2 cellular contexts compared by ENCODE assay signal in genomic region chr2:190407662-190408537, GRCh38.
TF ChIP-seq lines count a peak whose summit lies in the region.

MFSD6 (plus strand) TSS chr2:190408355; CDS start chr2:190436030, 27,675 bp downstream.

TF ChIP-seq in IMR-90, 13 proteins besides CTCF, POLR2A, EP300 and RAD21:
- TF ChIP-seq RFX5 (IDR thresholded peaks at IDR 0.05; ENCODE audit: low read depth, low read length) (no peak), USF2 (IDR thresholded peaks at IDR 0.05; ENCODE audit: low read depth, low read length) (no peak), MXI1 (IDR thresholded peaks at IDR 0.05; ENCODE audit: borderline replicate concordance, low read depth, low read length) (no peak), RCOR1 (IDR thresholded peaks at IDR 0.05; ENCODE audit: insufficient replicate concordance, low read length) (no peak), SMC3 (IDR thresholded peaks at IDR 0.05; ENCODE audit: low read depth, low read length) (no peak), MAZ (IDR thresholded peaks at IDR 0.05; ENCODE audit: borderline replicate concordance, low read depth, low read length) (0 out of 2 replicates have a peak, but pooled peaks have one; percentile 5), NFE2L2 (IDR thresholded peaks at IDR 0.05; ENCODE audit: low read depth, low read length) (no peak), MAFK (IDR thresholded peaks at IDR 0.05; ENCODE audit: low read depth, low read length) (no peak)
- TF ChIP-seq, protein P1, sequence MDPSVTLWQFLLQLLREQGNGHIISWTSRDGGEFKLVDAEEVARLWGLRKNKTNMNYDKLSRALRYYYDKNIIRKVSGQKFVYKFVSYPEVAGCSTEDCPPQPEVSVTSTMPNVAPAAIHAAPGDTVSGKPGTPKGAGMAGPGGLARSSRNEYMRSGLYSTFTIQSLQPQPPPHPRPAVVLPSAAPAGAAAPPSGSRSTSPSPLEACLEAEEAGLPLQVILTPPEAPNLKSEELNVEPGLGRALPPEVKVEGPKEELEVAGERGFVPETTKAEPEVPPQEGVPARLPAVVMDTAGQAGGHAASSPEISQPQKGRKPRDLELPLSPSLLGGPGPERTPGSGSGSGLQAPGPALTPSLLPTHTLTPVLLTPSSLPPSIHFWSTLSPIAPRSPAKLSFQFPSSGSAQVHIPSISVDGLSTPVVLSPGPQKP (IDR thresholded peaks at IDR 0.05; ENCODE audit: borderline replicate concordance, low read depth, low read length) = no peak

TF ChIP-seq in GM12878, 131 proteins besides CTCF, POLR2A, EP300 and RAD21:
- peak; percentile 71; the same call in 1 of the 2 replicates for TF ChIP-seq DPF2 (IDR thresholded peaks at IDR 0.05)
- TF ChIP-seq GATAD2B (conservative IDR thresholded peaks at IDR 0.05; ENCODE audit: low read depth) = peak; percentile 86
- TF ChIP-seq, protein P2, sequence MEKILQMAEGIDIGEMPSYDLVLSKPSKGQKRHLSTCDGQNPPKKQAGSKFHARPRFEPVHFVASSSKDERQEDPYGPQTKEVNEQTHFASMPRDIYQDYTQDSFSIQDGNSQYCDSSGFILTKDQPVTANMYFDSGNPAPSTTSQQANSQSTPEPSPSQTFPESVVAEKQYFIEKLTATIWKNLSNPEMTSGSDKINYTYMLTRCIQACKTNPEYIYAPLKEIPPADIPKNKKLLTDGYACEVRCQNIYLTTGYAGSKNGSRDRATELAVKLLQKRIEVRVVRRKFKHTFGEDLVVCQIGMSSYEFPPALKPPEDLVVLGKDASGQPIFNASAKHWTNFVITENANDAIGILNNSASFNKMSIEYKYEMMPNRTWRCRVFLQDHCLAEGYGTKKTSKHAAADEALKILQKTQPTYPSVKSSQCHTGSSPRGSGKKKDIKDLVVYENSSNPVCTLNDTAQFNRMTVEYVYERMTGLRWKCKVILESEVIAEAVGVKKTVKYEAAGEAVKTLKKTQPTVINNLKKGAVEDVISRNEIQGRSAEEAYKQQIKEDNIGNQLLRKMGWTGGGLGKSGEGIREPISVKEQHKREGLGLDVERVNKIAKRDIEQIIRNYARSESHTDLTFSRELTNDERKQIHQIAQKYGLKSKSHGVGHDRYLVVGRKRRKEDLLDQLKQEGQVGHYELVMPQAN (conservative IDR thresholded peaks at IDR 0.05) = peak; percentile 47; the same call in 1 of the 2 replicates
- TF ChIP-seq NR2C1 (IDR thresholded peaks at IDR 0.05) = no peak
- peak; percentile 21; the same call in 1 of the 2 replicates for TF ChIP-seq YY1 (IDR thresholded peaks at IDR 0.05; ENCODE audit: low read depth, low read length)
- no peak for TF ChIP-seq NFYA (IDR thresholded peaks at IDR 0.05; ENCODE audit: borderline replicate concordance, low read depth, low read length)
- 0 out of 4 replicates have a peak, but pooled peaks of 1 of the 2 experiments have one; percentile 17 for TF ChIP-seq BHLHE40 (IDR thresholded peaks at IDR 0.05; ENCODE audit: borderline replicate concordance in 1 of 2, low read depth in 2 of 2, low read length in 1 of 2)
- 0 out of 2 replicates have a peak, but pooled peaks have one; percentile 43 for TF ChIP-seq ZSCAN29 (IDR thresholded peaks at IDR 0.05)
- 0 out of 2 replicates have a peak, but pooled peaks have one; percentile 38 for TF ChIP-seq POLR2AphosphoS2 (IDR thresholded peaks at IDR 0.05; ENCODE audit: low read depth, low read length)
- TF ChIP-seq, protein P3, sequence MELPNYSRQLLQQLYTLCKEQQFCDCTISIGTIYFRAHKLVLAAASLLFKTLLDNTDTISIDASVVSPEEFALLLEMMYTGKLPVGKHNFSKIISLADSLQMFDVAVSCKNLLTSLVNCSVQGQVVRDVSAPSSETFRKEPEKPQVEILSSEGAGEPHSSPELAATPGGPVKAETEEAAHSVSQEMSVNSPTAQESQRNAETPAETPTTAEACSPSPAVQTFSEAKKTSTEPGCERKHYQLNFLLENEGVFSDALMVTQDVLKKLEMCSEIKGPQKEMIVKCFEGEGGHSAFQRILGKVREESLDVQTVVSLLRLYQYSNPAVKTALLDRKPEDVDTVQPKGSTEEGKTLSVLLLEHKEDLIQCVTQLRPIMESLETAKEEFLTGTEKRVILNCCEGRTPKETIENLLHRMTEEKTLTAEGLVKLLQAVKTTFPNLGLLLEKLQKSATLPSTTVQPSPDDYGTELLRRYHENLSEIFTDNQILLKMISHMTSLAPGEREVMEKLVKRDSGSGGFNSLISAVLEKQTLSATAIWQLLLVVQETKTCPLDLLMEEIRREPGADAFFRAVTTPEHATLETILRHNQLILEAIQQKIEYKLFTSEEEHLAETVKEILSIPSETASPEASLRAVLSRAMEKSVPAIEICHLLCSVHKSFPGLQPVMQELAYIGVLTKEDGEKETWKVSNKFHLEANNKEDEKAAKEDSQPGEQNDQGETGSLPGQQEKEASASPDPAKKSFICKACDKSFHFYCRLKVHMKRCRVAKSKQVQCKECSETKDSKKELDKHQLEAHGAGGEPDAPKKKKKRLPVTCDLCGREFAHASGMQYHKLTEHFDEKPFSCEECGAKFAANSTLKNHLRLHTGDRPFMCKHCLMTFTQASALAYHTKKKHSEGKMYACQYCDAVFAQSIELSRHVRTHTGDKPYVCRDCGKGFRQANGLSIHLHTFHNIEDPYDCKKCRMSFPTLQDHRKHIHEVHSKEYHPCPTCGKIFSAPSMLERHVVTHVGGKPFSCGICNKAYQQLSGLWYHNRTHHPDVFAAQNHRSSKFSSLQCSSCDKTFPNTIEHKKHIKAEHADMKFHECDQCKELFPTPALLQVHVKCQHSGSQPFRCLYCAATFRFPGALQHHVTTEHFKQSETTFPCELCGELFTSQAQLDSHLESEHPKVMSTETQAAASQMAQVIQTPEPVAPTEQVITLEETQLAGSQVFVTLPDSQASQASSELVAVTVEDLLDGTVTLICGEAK (IDR thresholded peaks at IDR 0.05; ENCODE audit: borderline replicate concordance) = peak; percentile 41; the same call in 1 of the 2 replicates
- TF ChIP-seq SMC3 (IDR thresholded peaks at IDR 0.05; ENCODE audit: borderline replicate concordance, low read length) = 0 out of 2 replicates have a peak, but pooled peaks have one; percentile 0
- TF ChIP-seq REST (IDR thresholded peaks at IDR 0.05; ENCODE audit: low read depth, low read length) = no peak
- no peak for TF ChIP-seq CHD4 (IDR thresholded peaks at IDR 0.05)
- no peak for TF ChIP-seq BMI1 (IDR thresholded peaks at IDR 0.05; ENCODE audit: borderline replicate concordance)
- peak; percentile 77 for TF ChIP-seq LARP7 (IDR thresholded peaks at IDR 0.05)
- TF ChIP-seq BACH1 (IDR thresholded peaks at IDR 0.05; ENCODE audit: borderline replicate concordance) = peak; percentile 64
- TF ChIP-seq ZNF217 (IDR thresholded peaks at IDR 0.05) = peak; percentile 48; the same call in 1 of the 2 replicates
- no peak for TF ChIP-seq SP1 (IDR thresholded peaks at IDR 0.05; ENCODE audit: low read depth, low read length)
- peak; percentile 32; the same call in 1 of the 2 replicates for TF ChIP-seq SMAD5 (IDR thresholded peaks at IDR 0.05; ENCODE audit: low read depth)
- TF ChIP-seq IKZF1 (conservative IDR thresholded peaks at IDR 0.05) = peak; percentile 78
- TF ChIP-seq NR2F1 (conservative IDR thresholded peaks at IDR 0.05) = peak; percentile 73
